1 cellular context compared by ENCODE assay signal in the genomic region with DNA sequence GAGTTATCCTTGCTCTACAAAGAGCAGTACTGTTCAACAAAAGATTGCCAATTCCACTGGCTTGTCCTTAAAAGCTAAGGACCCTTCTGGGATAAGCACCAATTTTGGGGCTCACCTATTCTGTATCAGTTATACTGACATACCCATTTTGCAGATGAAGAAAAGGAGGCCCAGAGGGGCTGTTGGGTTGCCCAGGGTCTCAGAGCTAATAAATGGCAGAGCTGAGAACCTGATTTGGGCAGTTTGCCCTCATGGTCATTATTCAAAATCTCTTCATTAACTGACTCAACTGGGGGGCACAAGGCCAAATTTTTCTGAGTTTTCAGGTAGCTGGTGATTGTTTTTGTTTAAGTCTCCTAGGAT.
TF ChIP-seq lines count a peak whose summit lies in the region.

No MANE protein-coding gene starts in this region.

TF ChIP-seq in SK-N-SH, 30 proteins besides CTCF, POLR2A, EP300 and RAD21:
- TF ChIP-seq, protein P1, sequence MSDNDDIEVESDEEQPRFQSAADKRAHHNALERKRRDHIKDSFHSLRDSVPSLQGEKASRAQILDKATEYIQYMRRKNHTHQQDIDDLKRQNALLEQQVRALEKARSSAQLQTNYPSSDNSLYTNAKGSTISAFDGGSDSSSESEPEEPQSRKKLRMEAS (IDR thresholded peaks at IDR 0.05; ENCODE audit: low read depth): no peak
TF ChIP-seq in SK-N-SH: peak in this region for 0.
